Comparison of ENCODE assay signal across 1 cellular context in the genomic region with DNA sequence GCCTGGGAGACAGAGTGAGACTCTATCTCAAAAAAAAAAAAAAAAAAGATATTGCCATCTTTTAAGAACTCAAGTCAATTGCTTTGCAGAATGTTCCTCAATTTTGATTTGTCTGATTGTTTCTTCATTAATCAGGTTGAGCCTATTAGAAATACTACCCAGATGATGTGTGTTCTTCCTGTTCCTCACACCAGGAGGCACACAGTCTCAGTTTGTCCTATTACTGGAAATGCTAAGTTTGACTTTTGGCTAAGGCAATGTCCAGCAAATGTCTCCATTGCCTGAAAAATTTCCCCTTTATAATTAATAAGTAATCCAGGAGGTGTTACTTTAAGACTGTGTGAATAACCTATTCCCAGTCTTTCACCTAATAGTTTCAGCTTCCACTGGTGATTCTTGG.
TF ChIP-seq lines count a peak whose summit lies in the region.

No MANE protein-coding gene starts in this region.

TF ChIP-seq in GM12878, 131 proteins besides CTCF, POLR2A, EP300 and RAD21 (continued from another document):
- TF ChIP-seq, protein P1, sequence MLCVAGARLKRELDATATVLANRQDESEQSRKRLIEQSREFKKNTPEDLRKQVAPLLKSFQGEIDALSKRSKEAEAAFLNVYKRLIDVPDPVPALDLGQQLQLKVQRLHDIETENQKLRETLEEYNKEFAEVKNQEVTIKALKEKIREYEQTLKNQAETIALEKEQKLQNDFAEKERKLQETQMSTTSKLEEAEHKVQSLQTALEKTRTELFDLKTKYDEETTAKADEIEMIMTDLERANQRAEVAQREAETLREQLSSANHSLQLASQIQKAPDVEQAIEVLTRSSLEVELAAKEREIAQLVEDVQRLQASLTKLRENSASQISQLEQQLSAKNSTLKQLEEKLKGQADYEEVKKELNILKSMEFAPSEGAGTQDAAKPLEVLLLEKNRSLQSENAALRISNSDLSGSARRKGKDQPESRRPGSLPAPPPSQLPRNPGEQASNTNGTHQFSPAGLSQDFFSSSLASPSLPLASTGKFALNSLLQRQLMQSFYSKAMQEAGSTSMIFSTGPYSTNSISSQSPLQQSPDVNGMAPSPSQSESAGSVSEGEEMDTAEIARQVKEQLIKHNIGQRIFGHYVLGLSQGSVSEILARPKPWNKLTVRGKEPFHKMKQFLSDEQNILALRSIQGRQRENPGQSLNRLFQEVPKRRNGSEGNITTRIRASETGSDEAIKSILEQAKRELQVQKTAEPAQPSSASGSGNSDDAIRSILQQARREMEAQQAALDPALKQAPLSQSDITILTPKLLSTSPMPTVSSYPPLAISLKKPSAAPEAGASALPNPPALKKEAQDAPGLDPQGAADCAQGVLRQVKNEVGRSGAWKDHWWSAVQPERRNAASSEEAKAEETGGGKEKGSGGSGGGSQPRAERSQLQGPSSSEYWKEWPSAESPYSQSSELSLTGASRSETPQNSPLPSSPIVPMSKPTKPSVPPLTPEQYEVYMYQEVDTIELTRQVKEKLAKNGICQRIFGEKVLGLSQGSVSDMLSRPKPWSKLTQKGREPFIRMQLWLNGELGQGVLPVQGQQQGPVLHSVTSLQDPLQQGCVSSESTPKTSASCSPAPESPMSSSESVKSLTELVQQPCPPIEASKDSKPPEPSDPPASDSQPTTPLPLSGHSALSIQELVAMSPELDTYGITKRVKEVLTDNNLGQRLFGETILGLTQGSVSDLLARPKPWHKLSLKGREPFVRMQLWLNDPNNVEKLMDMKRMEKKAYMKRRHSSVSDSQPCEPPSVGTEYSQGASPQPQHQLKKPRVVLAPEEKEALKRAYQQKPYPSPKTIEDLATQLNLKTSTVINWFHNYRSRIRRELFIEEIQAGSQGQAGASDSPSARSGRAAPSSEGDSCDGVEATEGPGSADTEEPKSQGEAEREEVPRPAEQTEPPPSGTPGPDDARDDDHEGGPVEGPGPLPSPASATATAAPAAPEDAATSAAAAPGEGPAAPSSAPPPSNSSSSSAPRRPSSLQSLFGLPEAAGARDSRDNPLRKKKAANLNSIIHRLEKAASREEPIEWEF (IDR thresholded peaks at IDR 0.05; ENCODE audit: insufficient replicate concordance, low read depth, low read length), result no peak
- TF ChIP-seq MYB (IDR thresholded peaks at IDR 0.05; ENCODE audit: borderline replicate concordance, low read depth, low read length) (no peak), RUNX3 (IDR thresholded peaks at IDR 0.05; ENCODE audit: low read length) (no peak)
